11 cellular contexts compared by ENCODE assay signal in genomic region chrX:109393859-109394258, GRCh38.
DNase-seq lines count a peak whose midpoint lies in the region; ATAC-seq, FAIRE-seq and TF ChIP-seq lines count a peak whose summit lies in the region.
"Had no signal": no experiment of that assay in that cellular context is flagged by ENCODE, and none has a peak within 500 bp of the region (broad histone marks: within the 10 kb centered on the region; RNA-seq: fewer than 3 reads in every experiment).

No MANE protein-coding gene starts in this region.

- H4K5ac ChIP-seq in H1 (ENCODE audit: insufficient read length, low read depth, low read length) = no peak overlapping the region

- no peaks in the 10 kb centered on the region for H3K23me2 ChIP-seq in H1 (ENCODE audit: low read depth, low read length)

- no peak overlapping the region for H3K4ac ChIP-seq in H1 (replicated peaks; ENCODE audit: insufficient read length, low read depth, low read length)

- no peak overlapping the region for H2AFZ ChIP-seq in H1 (ENCODE audit: low read length)

- FAIRE-seq in H1 (lab: Jason Lieb, UNC) = peak; percentile 95
- FAIRE-seq: kidney had no signal

- H3K9ac ChIP-seq in H1 (replicated peaks in 1 of 4; ENCODE audit: extremely low read depth in 1 of 4, low read depth in 3 of 4, low read length in 3 of 4) = no peak overlapping the region

- no peak overlapping the region for H2BK5ac ChIP-seq in H1 (ENCODE audit: low read depth, low read length)

- H3K9me3 ChIP-seq in H1 (ENCODE audit: insufficient read depth in 2 of 2, low read depth in 1 of 2, low read length in 1 of 2) (no peaks in the 10 kb centered on the region), MG63 (no peaks in the 10 kb centered on the region)
- H3K9me3 ChIP-seq: upper lobe of left lung had no signal

- POLR2A ChIA-PET in H1 (lab: Charles Lee; ENCODE audit: partially characterized antibody) = no interaction called here

- no peak overlapping the region for H3K4me3 ChIP-seq in GM12864 (ENCODE audit: low read depth, low read length)
- H3K4me3 ChIP-seq in H1 (ENCODE audit: extremely low read depth in 1 of 4, insufficient read depth in 2 of 4, low read depth in 3 of 4, low read length in 4 of 4) = no peak overlapping the region
- H3K4me3 ChIP-seq in MG63 = no peak overlapping the region
- H3K4me3 ChIP-seq: upper lobe of left lung had no signal

- no peak overlapping the region for H2BK12ac ChIP-seq in H1 (ENCODE audit: low read depth, low read length)

- peak; percentile 66 for ATAC-seq in GM21447 (IDR thresholded peaks at IDR 0.05; ENCODE audit: unreplicated experiment)
- ATAC-seq: activated CD4-positive, CD25-positive, alpha-beta regulatory T cell treated with anti-CD3 and anti-CD28 coated beads, Interleukin-2, amount 50 U/mL, for 24 hours had no signal

- peak; percentile 17 for TF ChIP-seq CTCF in GM12864 (IDR thresholded peaks at IDR 0.05; ENCODE audit: low read depth, low read length, missing control alignments)
- TF ChIP-seq CTCF in H1 (IDR thresholded peaks at IDR 0.05; ENCODE audit: control extremely low read depth in 1 of 3, insufficient read depth in 1 of 3, low read depth in 1 of 3, low read length in 3 of 3) = peak; percentile 19 to 55 (median 47)

- H3K36me3 ChIP-seq in H1 (ENCODE audit: control insufficient read depth in 2 of 4, insufficient read depth in 4 of 4, low read length in 3 of 4) (no peaks in the 10 kb centered on the region), MG63 (no peaks in the 10 kb centered on the region)
- H3K36me3 ChIP-seq: upper lobe of left lung had no signal

- no peak overlapping the region for H3K56ac ChIP-seq in H1 (replicated peaks; ENCODE audit: insufficient read length, low read depth, low read length)

- no peak for TF ChIP-seq EP300 in H1 (IDR thresholded peaks at IDR 0.05; ENCODE audit: borderline replicate concordance in 1 of 2, low read depth in 2 of 2, low read length in 2 of 2)

- H2AK5ac ChIP-seq in H1 (ENCODE audit: low read depth, low read length) = no peak overlapping the region

- no peak overlapping the region for H3K23ac ChIP-seq in H1 (ENCODE audit: insufficient read length)

- DNase-seq in GM12864 (ENCODE audit: low read depth) = no peak
- DNase-seq in Kasumi-1 (lab: John Stamatoyannopoulos, UW) = peak; percentile 1
- no peak for DNase-seq in H1 (ENCODE audit: low read depth in 1 of 2, low spot score in 2 of 2)
- DNase-seq in MG63 = no peak
- no peak for DNase-seq in 8988T
- DNase-seq in T1000 (lab: John Stamatoyannopoulos, UW) = no peak
- DNase-seq in inferior parietal cortex (ENCODE audit: extremely low spot score) = no peak
- DNase-seq: kidney, upper lobe of left lung had no signal

- WGBS in H1 (ENCODE audit: extremely low coverage in 1 of 2, insufficient coverage in 1 of 2, insufficient read length in 1 of 2, insufficient replicate concordance in 2 of 2, low coverage in 1 of 2, low lambda C conversion rate in 2 of 2, missing lambda C conversion rate in 1 of 2), 2 experiments = 75% methylated on average over 1 of the region's 1 CpG; no CpG with 5 or more reads in 1 of the 2 experiments

- no peak overlapping the region for H4K91ac ChIP-seq in H1 (replicated peaks; ENCODE audit: insufficient read length, low read length)

- H3K18ac ChIP-seq in H1 (ENCODE audit: extremely low read depth, low read length) = no peak overlapping the region

- H3K4me1 ChIP-seq in H1 (replicated peaks in 1 of 4; ENCODE audit: control insufficient read depth in 3 of 4, insufficient read depth in 4 of 4, low read length in 3 of 4) = no peaks in the 10 kb centered on the region
- H3K4me1 ChIP-seq: upper lobe of left lung had no signal

- no peak overlapping the region for H3K27ac ChIP-seq in H1 (ENCODE audit: low read depth, low read length)
- H3K27ac ChIP-seq: upper lobe of left lung had no signal

- H3K79me1 ChIP-seq in H1 (ENCODE audit: low read depth, low read length) = no peaks in the 10 kb centered on the region

- TF ChIP-seq POLR2A in H1 (IDR thresholded peaks at IDR 0.05; ENCODE audit: control extremely low read depth in 1 of 2, low read depth in 2 of 2, low read length in 2 of 2) = no peak

- H4K8ac ChIP-seq in H1 (ENCODE audit: extremely low read depth, insufficient read depth, low read length) = no peak overlapping the region

- no peak overlapping the region for H2BK20ac ChIP-seq in H1 (ENCODE audit: low read length)

- no peak overlapping the region for H2BK120ac ChIP-seq in H1 (replicated peaks; ENCODE audit: low read depth, low read length)

- no peaks in the 10 kb centered on the region for H4K20me1 ChIP-seq in H1 (replicated peaks in 1 of 2; ENCODE audit: control insufficient read depth in 1 of 2, insufficient read depth in 2 of 2, low read length in 2 of 2)

- no peak overlapping the region for H2BK15ac ChIP-seq in H1 (ENCODE audit: low read length)

- TF ChIP-seq RAD21 in H1 (IDR thresholded peaks at IDR 0.05 in 1 of 2, conservative IDR thresholded peaks at IDR 0.05 in 1 of 2; ENCODE audit: low read depth in 2 of 2, low read length in 2 of 2) = peak; percentile 57 to 64; a peak in 3 of 4 replicates

- CTCF ChIA-PET in H1 (lab: Charles Lee; ENCODE audit: partially characterized antibody) = interaction anchor here (0.6 to 1.9 kb wide), 4 partner anchors 10 to 737 kb away, joined by 3 to 7 read pairs (median 4); no protein-coding TSS in a partner anchor

- H3K14ac ChIP-seq in H1 (ENCODE audit: insufficient read length) = no peak overlapping the region

- H3K27me3 ChIP-seq in H1 (replicated peaks in 1 of 4; ENCODE audit: control insufficient read depth in 3 of 4, extremely low read depth in 1 of 4, insufficient read depth in 3 of 4, low read length in 3 of 4) = no peaks in the 10 kb centered on the region
- no peaks in the 10 kb centered on the region for H3K27me3 ChIP-seq in MG63
- H3K27me3 ChIP-seq: upper lobe of left lung had no signal

- H3K79me2 ChIP-seq in H1 (ENCODE audit: control insufficient read depth in 1 of 2, insufficient read depth in 2 of 2, low read length in 2 of 2) = no peaks in the 10 kb centered on the region

- H3K4me2 ChIP-seq in H1 (ENCODE audit: insufficient read depth in 1 of 2, low read depth in 2 of 2, low read length in 2 of 2) = no peak overlapping the region

TF ChIP-seq in H1, 55 proteins besides CTCF, POLR2A, EP300 and RAD21:
- TF ChIP-seq FOSL1 (IDR thresholded peaks at IDR 0.05; ENCODE audit: insufficient read depth, low read depth, low read length) (no peak), JUND (IDR thresholded peaks at IDR 0.05; ENCODE audit: low read length) (no peak), SIN3A (conservative IDR thresholded peaks at IDR 0.05 in 1 of 2, IDR thresholded peaks at IDR 0.05 in 1 of 2; ENCODE audit: low read depth in 1 of 2, low read length in 2 of 2) (no peak), SAP30 (IDR thresholded peaks at IDR 0.05; ENCODE audit: insufficient read depth, insufficient replicate concordance, low read length) (no peak), SP2 (IDR thresholded peaks at IDR 0.05; ENCODE audit: low read length) (no peak)
- TF ChIP-seq, protein P1, sequence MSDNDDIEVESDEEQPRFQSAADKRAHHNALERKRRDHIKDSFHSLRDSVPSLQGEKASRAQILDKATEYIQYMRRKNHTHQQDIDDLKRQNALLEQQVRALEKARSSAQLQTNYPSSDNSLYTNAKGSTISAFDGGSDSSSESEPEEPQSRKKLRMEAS (IDR thresholded peaks at IDR 0.05) = no peak

Comparison
In these comparisons a context has a peak if more than half of its experiments do, and no peak if none do; other contexts are left out.
1. DNase-seq: peak in Kasumi-1 (2 of 2); none in GM12864 (single experiment), H1 (0 of 2), MG63 (single experiment), 8988T (single experiment), T1000 (single experiment) and inferior parietal cortex (single experiment).